10 cellular contexts compared by ENCODE assay signal in the genomic region with DNA sequence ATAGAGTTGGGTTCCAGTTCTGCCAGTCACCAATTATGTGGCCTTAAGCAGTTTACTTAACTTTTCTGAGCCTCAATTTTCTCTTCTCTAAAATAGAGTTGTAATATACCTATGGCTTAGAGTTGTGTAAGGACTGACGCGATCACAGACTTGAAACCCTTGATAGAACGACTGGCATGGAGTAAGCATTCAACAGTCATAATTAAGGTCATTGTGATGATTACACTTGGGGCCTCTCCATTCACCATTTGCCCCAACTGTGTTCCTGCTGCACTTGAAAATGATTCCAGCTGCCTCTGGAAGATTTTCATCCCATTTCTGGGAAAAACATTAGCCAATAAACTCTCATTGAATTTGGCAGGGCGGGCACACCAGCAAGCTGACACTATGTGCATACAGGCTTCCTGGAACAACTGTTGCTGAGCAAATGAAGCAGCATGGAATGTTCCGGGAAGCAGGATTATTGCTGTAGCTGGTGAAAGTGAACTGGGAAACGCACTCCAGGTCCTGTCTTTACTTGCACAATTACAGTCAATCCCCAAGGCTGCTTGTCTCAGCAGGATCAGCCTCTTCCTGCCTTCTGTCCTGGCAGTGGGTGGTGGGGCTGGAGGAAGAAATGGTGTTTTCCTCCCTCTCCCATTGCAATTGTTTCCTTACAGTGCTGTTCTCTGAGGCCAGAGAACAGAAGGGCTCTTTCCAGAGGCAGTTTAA. TPM values are rescaled to one million over a fixed set of nuclear protein-coding genes. Genes with fewer than 3 reads are reported as not detected.
DNase-seq lines count a peak whose midpoint lies in the region; ATAC-seq and TF ChIP-seq lines count a peak whose summit lies in the region.
"Had no signal": no experiment of that assay in that cellular context is flagged by ENCODE, and none has a peak within 500 bp of the region (broad histone marks: within the 10 kb centered on the region; RNA-seq: fewer than 3 reads in every experiment).

No MANE protein-coding gene starts in this region.

- CTCF ChIA-PET in naive thymus-derived CD4-positive, alpha-beta T cell (lab: Charles Lee) = interaction anchor here (0.8 to 1.0 kb wide), 3 partner anchors 19 to 152 kb away, joined by 3 read pairs; a partner anchor contains a TSS

- no peak overlapping the region for H3K4me3 ChIP-seq in BLaER1
- peak overlapping the region; percentile 6 for H3K4me3 ChIP-seq in naive thymus-derived CD4-positive, alpha-beta T cell (ENCODE audit: low read length)
- H3K4me3 ChIP-seq in thyroid gland (replicated peaks in 1 of 3) = no peak overlapping the region
- H3K4me3 ChIP-seq: dorsolateral prefrontal cortex had no signal

- H3K9ac ChIP-seq in BLaER1 = no peak overlapping the region

- no peak for ATAC-seq in naive thymus-derived CD4-positive, alpha-beta T cell
- ATAC-seq in GM18517 (IDR thresholded peaks at IDR 0.05; ENCODE audit: unreplicated experiment) = no peak

- peak overlapping the region in 9 of 10 donors; percentile 53 to 94 (median 77) for H3K4me3 Mint-ChIP-seq in naive thymus-derived CD4-positive, alpha-beta T cell

- H3K9me3 Mint-ChIP-seq in naive thymus-derived CD4-positive, alpha-beta T cell = peaks cover 0 to 19% (median 0%) of the 10 kb centered on the region in 11 donors

- peaks cover 98% of the 10 kb centered on the region for H4K20me1 ChIP-seq in BLaER1

- H3K27me3 Mint-ChIP-seq in naive thymus-derived CD4-positive, alpha-beta T cell = no peaks in the 10 kb centered on the region

- POLR2A ChIA-PET in naive thymus-derived CD4-positive, alpha-beta T cell (lab: Charles Lee) = interaction anchor here (0.6 to 21.8 kb wide), 6 partner anchors 10 to 182 kb away, joined by 3 to 354 read pairs (median 26); a partner anchor contains a TSS

- H3K27ac Mint-ChIP-seq in naive thymus-derived CD4-positive, alpha-beta T cell = peak overlapping the region; percentile 68 to 100 (median 100)

- 66 to 71% methylated on average over 6 of the region's 6 CpGs for WGBS in thyroid gland, 2 donors

- H3K4me1 Mint-ChIP-seq in naive thymus-derived CD4-positive, alpha-beta T cell = peaks cover 73 to 100% (median 99%) of the 10 kb centered on the region in 7 donors

- H3K4me1 ChIP-seq in BLaER1 (peaks cover 82% of the 10 kb centered on the region), thyroid gland (peaks cover 33 to 44% of the 10 kb centered on the region in 2 donors)
- H3K4me1 ChIP-seq in naive thymus-derived CD4-positive, alpha-beta T cell (ENCODE audit: control insufficient read depth in 2 of 2, insufficient read depth in 2 of 2, low read length in 2 of 2) = peaks cover 97 to 98% of the 10 kb centered on the region in 2 donors

- peak overlapping the region; percentile 16; the same call in 1 of the 2 replicates for H3K4me2 ChIP-seq in BLaER1

- H3K36me3 ChIP-seq in BLaER1 (peaks cover 67% of the 10 kb centered on the region), thyroid gland (no peaks in the 10 kb centered on the region)
- no peaks in the 10 kb centered on the region for H3K36me3 ChIP-seq in naive thymus-derived CD4-positive, alpha-beta T cell (ENCODE audit: control insufficient read depth in 2 of 3, insufficient read depth in 3 of 3, low read length in 3 of 3)

- TF ChIP-seq POLR2A in thyroid gland (IDR thresholded peaks at IDR 0.05) = no peak

- H3K9me3 ChIP-seq in BLaER1 = peaks cover 6% of the 10 kb centered on the region; the same call in 1 of the 2 replicates
- H3K9me3 ChIP-seq in naive thymus-derived CD4-positive, alpha-beta T cell (ENCODE audit: control insufficient read depth in 2 of 3, low read length in 3 of 3) = no peaks in the 10 kb centered on the region
- no peaks in the 10 kb centered on the region for H3K9me3 ChIP-seq in thyroid gland

- H3K36me3 Mint-ChIP-seq in naive thymus-derived CD4-positive, alpha-beta T cell = peaks cover 16 to 81% (median 45%) of the 10 kb centered on the region in 5 donors

- peak; percentile 43 for DNase-seq in NCI-H2227 (lab: John Stamatoyannopoulos, UW; ENCODE audit: unreplicated experiment)
- no peak for DNase-seq in epithelial cell of prostate (ENCODE audit: low read depth, low spot score)
- no peak for DNase-seq in naive thymus-derived CD4-positive, alpha-beta T cell
- DNase-seq in RKO (ENCODE audit: low spot score) = no peak
- DNase-seq in thyroid gland = no peak
- no peak for DNase-seq in GOT3 (lab: John Stamatoyannopoulos, UW)
- DNase-seq: SIG-M5 had no signal

- 0 out of 2 replicates have a peak overlapping the region, but pooled peaks have one; percentile 37 for H3K27ac ChIP-seq in BLaER1
- H3K27ac ChIP-seq in epithelial cell of prostate = peak overlapping the region; percentile 95
- H3K27ac ChIP-seq in naive thymus-derived CD4-positive, alpha-beta T cell (ENCODE audit: low read depth, low read length) = peak overlapping the region; percentile 94
- peak overlapping the region in 1 of 3 donors; percentile 29 for H3K27ac ChIP-seq in thyroid gland

- intact Hi-C loops in naive thymus-derived CD4-positive, alpha-beta T cell (cut with micrococcal nuclease) = loop anchor here in 1 of 2 donors (1.0 kb wide), 1 partner anchor 9 kb away; no protein-coding TSS in a partner anchor
- intact Hi-C loops in thyroid gland (cut with DNase I) = no loop called here

- no peak for TF ChIP-seq CTCF in thyroid gland (IDR thresholded peaks at IDR 0.05)

- H3K27me3 ChIP-seq in BLaER1 (no peaks in the 10 kb centered on the region), thyroid gland (no peaks in the 10 kb centered on the region)
- no peaks in the 10 kb centered on the region for H3K27me3 ChIP-seq in naive thymus-derived CD4-positive, alpha-beta T cell (ENCODE audit: control insufficient read depth in 2 of 2, insufficient read depth in 2 of 2, low read length in 2 of 2)
- H3K27me3 ChIP-seq: dorsolateral prefrontal cortex had no signal

RNA-seq across cellular contexts. Expression of a gene that starts 19.6 kb away (rescaled TPM):
- 1,000 to 10,000 TPM in 1 of 5 experiments, 100 to 1,000 TPM in 4; 369 to 1,223 (median 784) TPM for total RNA-seq in naive thymus-derived CD4-positive, alpha-beta T cell
- 100 to 1,000 TPM; 332 to 372 TPM for polyA plus RNA-seq in naive thymus-derived CD4-positive, alpha-beta T cell
- total RNA-seq in thyroid gland = 100 to 1,000 TPM; 164 to 302 (median 189) TPM
